10 cellular contexts compared by ENCODE assay signal in genomic region chr1:1038694-1039093, GRCh38.
DNase-seq lines count a peak whose midpoint lies in the region; ATAC-seq, FAIRE-seq and TF ChIP-seq lines count a peak whose summit lies in the region.
"Had no signal": no experiment of that assay in that cellular context is flagged by ENCODE, and none has a peak within 500 bp of the region (broad histone marks: within the 10 kb centered on the region; RNA-seq: fewer than 3 reads in every experiment).

No MANE protein-coding gene starts in this region.

- H2AFZ ChIP-seq in OCI-LY3 (ENCODE audit: low read depth, low read length): no peak overlapping the region

- H3K36me3 ChIP-seq in OCI-LY3 (replicated peaks; ENCODE audit: low read depth, low read length): no peaks in the 10 kb centered on the region

- no peaks in the 10 kb centered on the region for H3K79me2 ChIP-seq in OCI-LY3 (ENCODE audit: low read length)

- peaks cover 58% of the 10 kb centered on the region for H3K27me3 Mint-ChIP-seq in nephron progenitor cell (ENCODE audit: low read depth, poor library complexity)

- DNase-seq in nephron progenitor cell: no peak
- DNase-seq in urothelium cell line (ENCODE audit: low spot score): no peak
- DNase-seq: foreskin fibroblast, NCI-H1694 had no signal

- no peak for FAIRE-seq in urothelium cell line (lab: Jason Lieb, UNC)

- peaks cover 8% of the 10 kb centered on the region; the same call in 1 of the 2 replicates for H3K27me3 ChIP-seq in OCI-LY3 (ENCODE audit: low read depth, low read length)

- peak overlapping the region; percentile 31 for H3K4me3 Mint-ChIP-seq in nephron progenitor cell

- H3K27ac Mint-ChIP-seq in nephron progenitor cell: no peak overlapping the region

- TF ChIP-seq CTCF in OCI-LY3 (IDR thresholded peaks at IDR 0.05; ENCODE audit: low read depth, low read length) (no peak), nephron progenitor cell (IDR thresholded peaks at IDR 0.05) (no peak)

- H3K4me3 ChIP-seq in OCI-LY3 (ENCODE audit: low read length): 0 out of 2 replicates have a peak overlapping the region, but pooled peaks have one; percentile 20

- peaks cover 12% of the 10 kb centered on the region for H3K4me1 Mint-ChIP-seq in nephron progenitor cell

- no peaks in the 10 kb centered on the region for H3K9me3 Mint-ChIP-seq in nephron progenitor cell

- peaks cover 17% of the 10 kb centered on the region for H3K4me1 ChIP-seq in OCI-LY3 (ENCODE audit: low read length)

- H4K20me1 ChIP-seq in OCI-LY3 (ENCODE audit: insufficient read depth, low read length): peaks cover 6% of the 10 kb centered on the region; the same call in 1 of the 2 replicates

- H3K9me3 ChIP-seq in OCI-LY3 (ENCODE audit: insufficient read depth, low read length): no peaks in the 10 kb centered on the region

- ATAC-seq in GM18868 (IDR thresholded peaks at IDR 0.05; ENCODE audit: unreplicated experiment) (peak; percentile 58), HG02678 (IDR thresholded peaks at IDR 0.05; ENCODE audit: unreplicated experiment) (peak; percentile 47), HG03025 (IDR thresholded peaks at IDR 0.05; ENCODE audit: low FRiP score, unreplicated experiment) (no peak), HG03196 (IDR thresholded peaks at IDR 0.05; ENCODE audit: unreplicated experiment) (no peak)
- ATAC-seq: sciatic nerve had no signal

- no peak overlapping the region for H3K27ac ChIP-seq in OCI-LY3 (ENCODE audit: low read length)

- peak overlapping the region; percentile 50 for H3K4me2 ChIP-seq in OCI-LY3 (ENCODE audit: low read length)

- peaks cover 4% of the 10 kb centered on the region for H3K36me3 Mint-ChIP-seq in nephron progenitor cell (ENCODE audit: low read depth)

- no peak overlapping the region for H3K9ac ChIP-seq in OCI-LY3 (ENCODE audit: low read length)

Comparison
In these comparisons a context has a peak if more than half of its experiments do, and no peak if none do; other contexts are left out.
1. ATAC-seq: peak in GM18868 (single experiment) and HG02678 (single experiment); none in HG03025 (single experiment) and HG03196 (single experiment).